ENCODE assay signal across 8 cellular contexts in genomic region chr15:82044373-82045178, GRCh38. TPM values are rescaled to one million over a fixed set of nuclear protein-coding genes. Genes with fewer than 3 reads are reported as not detected.
DNase-seq lines count a peak whose midpoint lies in the region; ATAC-seq and TF ChIP-seq lines count a peak whose summit lies in the region.

No MANE protein-coding gene starts in this region.

- H3K27ac Mint-ChIP-seq in activated naive CD4-positive, alpha-beta T cell treated with anti-CD3 and anti-CD28 coated beads for 36 hours = no peak overlapping the region

- TF ChIP-seq POLR2A in gastroesophageal sphincter (IDR thresholded peaks at IDR 0.05) = no peak

- peak overlapping the region; percentile 50 to 90 for H3K4me3 ChIP-seq in gastroesophageal sphincter
- H3K4me3 ChIP-seq in neutrophil (ENCODE audit: low read depth in 1 of 2, low read length in 1 of 2) = peak overlapping the region; percentile 64 to 66

- TF ChIP-seq EP300 in gastroesophageal sphincter (IDR thresholded peaks at IDR 0.05) = no peak

- H3K27ac ChIP-seq in gastroesophageal sphincter = peak overlapping the region in 3 of 4 donors; percentile 94 to 97 (median 94)
- no peak overlapping the region for H3K27ac ChIP-seq in neutrophil

- 10% methylated on average over 4 of the region's 54 CpGs; no CpG with 5 or more reads in 1 of the 2 donors for WGBS in gastroesophageal sphincter (ENCODE audit: low coverage in 1 of 2), 2 donors

- no peaks in the 10 kb centered on the region for H3K27me3 ChIP-seq in gastroesophageal sphincter
- H3K27me3 ChIP-seq in neutrophil = peaks cover 69% of the 10 kb centered on the region

- peaks cover 10% of the 10 kb centered on the region for H3K4me1 Mint-ChIP-seq in activated naive CD4-positive, alpha-beta T cell treated with anti-CD3 and anti-CD28 coated beads for 36 hours (ENCODE audit: low read depth)

- ATAC-seq in gastroesophageal sphincter = no peak

- peaks cover 0 to 9% of the 10 kb centered on the region in 2 donors for H3K36me3 ChIP-seq in gastroesophageal sphincter
- H3K36me3 ChIP-seq in neutrophil = no peaks in the 10 kb centered on the region

- peaks cover 0 to 49% (median 5%) of the 10 kb centered on the region in 3 donors for H3K4me1 ChIP-seq in gastroesophageal sphincter
- peaks cover 31% of the 10 kb centered on the region in 2 experiments for H3K4me1 ChIP-seq in neutrophil (ENCODE audit: control insufficient read depth in 1 of 2, insufficient read depth in 1 of 2, low read depth in 1 of 2, low read length in 1 of 2)

- TF ChIP-seq CTCF in gastroesophageal sphincter (IDR thresholded peaks at IDR 0.05) (no peak), neutrophil (IDR thresholded peaks at IDR 0.05) (no peak)

- H3K36me3 Mint-ChIP-seq in activated naive CD4-positive, alpha-beta T cell treated with anti-CD3 and anti-CD28 coated beads for 36 hours (ENCODE audit: low read depth) = no peaks in the 10 kb centered on the region

- no peaks in the 10 kb centered on the region for H3K9me3 Mint-ChIP-seq in activated naive CD4-positive, alpha-beta T cell treated with anti-CD3 and anti-CD28 coated beads for 36 hours

- peak; percentile 5 for DNase-seq in NCI-H2196 (lab: John Stamatoyannopoulos, UW; ENCODE audit: unreplicated experiment)
- no peak for DNase-seq in NCI-H2196 treated with DMSO at 0.1 percent for 48 hours (lab: John Stamatoyannopoulos, UW; ENCODE audit: unreplicated experiment)
- DNase-seq in NCI-H82 (lab: John Stamatoyannopoulos, UW) = peak; percentile 78
- peak; percentile 59 for DNase-seq in activated naive CD4-positive, alpha-beta T cell treated with anti-CD3 and anti-CD28 coated beads for 36 hours
- DNase-seq in SW480 (ENCODE audit: low spot score) = no peak
- no peak for DNase-seq in SIG-M5 (lab: John Stamatoyannopoulos, UW)

- peak overlapping the region; percentile 84 for H3K4me3 Mint-ChIP-seq in activated naive CD4-positive, alpha-beta T cell treated with anti-CD3 and anti-CD28 coated beads for 36 hours

- CTCF ChIA-PET in activated naive CD4-positive, alpha-beta T cell treated with anti-CD3 and anti-CD28 coated beads for 36 hours (lab: Charles Lee) = no interaction called here

- intact Hi-C loops in activated naive CD4-positive, alpha-beta T cell treated with anti-CD3 and anti-CD28 coated beads for 36 hours (cut with micrococcal nuclease) = loop anchor here (5.0 to 10.0 kb wide), 4 partner anchors 220 to 1350 kb away; partner anchors contain the start of genes ABHD17C, EFL1, MESD and SAXO2

- peaks cover 23% of the 10 kb centered on the region for H3K27me3 Mint-ChIP-seq in activated naive CD4-positive, alpha-beta T cell treated with anti-CD3 and anti-CD28 coated beads for 36 hours (ENCODE audit: low read depth)

- H3K9me3 ChIP-seq in gastroesophageal sphincter (no peaks in the 10 kb centered on the region), neutrophil (no peaks in the 10 kb centered on the region)

RNA-seq across cellular contexts. Expression of gene MEX3B, which starts 1.2 kb away (rescaled TPM):
- total RNA-seq in activated naive CD4-positive, alpha-beta T cell treated with anti-CD3 and anti-CD28 coated beads for 36 hours = under 1 TPM; 0.57 to 0.84 TPM
- 1 to 10 TPM; 1.2 to 4.4 (median 2.2) TPM for total RNA-seq in gastroesophageal sphincter

Comparison
In these comparisons a context has a peak if more than half of its experiments do, and no peak if none do; other contexts are left out.
1. DNase-seq: peak in NCI-H2196 (single experiment), NCI-H82 (single experiment) and activated naive CD4-positive, alpha-beta T cell treated with anti-CD3 and anti-CD28 coated beads for 36 hours (single experiment); none in NCI-H2196 treated with DMSO at 0.1 percent for 48 hours (single experiment), SW480 (single experiment) and SIG-M5 (single experiment).